9 cellular contexts compared by ENCODE assay signal in the genomic region with DNA sequence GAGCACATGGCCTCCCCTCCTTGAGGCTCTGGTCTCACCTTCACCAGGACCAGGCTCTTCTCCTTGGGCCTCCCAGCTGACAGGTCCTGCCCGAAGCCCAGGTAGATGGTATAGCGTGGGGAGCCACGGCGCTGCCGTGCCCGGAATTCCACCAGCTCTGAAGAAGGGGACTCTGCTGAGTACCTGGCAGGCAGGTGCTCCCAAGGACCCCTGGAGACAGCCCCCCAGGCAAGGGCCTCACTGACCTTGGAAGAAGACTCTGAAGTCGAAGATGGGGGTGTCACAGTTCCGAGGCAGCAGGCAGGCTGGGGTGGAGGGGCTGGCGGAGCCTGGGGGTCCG. TPM values are rescaled to one million over a fixed set of nuclear protein-coding genes. Genes with fewer than 3 reads are reported as not detected.
A peak's percentile ranks its signal among the peaks of the same experiment; 100 is the strongest.
DNase-seq lines count a peak whose midpoint lies in the region; ATAC-seq and TF ChIP-seq lines count a peak whose summit lies in the region.
"Had no signal": no experiment of that assay in that cellular context is flagged by ENCODE, and none has a peak within 500 bp of the region (broad histone marks: within the 10 kb centered on the region; RNA-seq: fewer than 3 reads in every experiment).

No MANE protein-coding gene starts in this region.

- no peak for DNase-seq in mesenchymal stem cell
- no peak for DNase-seq in superior temporal gyrus (ENCODE audit: extremely low spot score)
- no peak for DNase-seq in ureter (ENCODE audit: low spot score)

- peaks cover 42% of the 10 kb centered on the region for H3K79me1 ChIP-seq in mesenchymal stem cell (replicated peaks; ENCODE audit: low read length, poor library complexity, severe bottlenecking)

- no peak overlapping the region for H3K14ac ChIP-seq in mesenchymal stem cell (ENCODE audit: low read length in 2 of 2)

- peak overlapping the region; percentile 0 for H4K8ac ChIP-seq in mesenchymal stem cell (ENCODE audit: low read length)

- H3K23ac ChIP-seq in mesenchymal stem cell (ENCODE audit: low read length in 2 of 2) = no peak overlapping the region

- H3K9ac ChIP-seq in OCI-LY1 (ENCODE audit: low read length) = no peak overlapping the region
- H3K9ac ChIP-seq in mesenchymal stem cell (ENCODE audit: low read length) = no peak overlapping the region

- H3K27ac ChIP-seq in C4-2B = peak overlapping the region; percentile 8; the same call in 1 of the 2 replicates
- peak overlapping the region; percentile 34 for H3K27ac ChIP-seq in OCI-LY1 (ENCODE audit: low read depth, low read length, poor library complexity, severe bottlenecking)
- no peak overlapping the region for H3K27ac ChIP-seq in mesenchymal stem cell (ENCODE audit: low read length, poor library complexity, severe bottlenecking)
- H3K27ac ChIP-seq: uterus had no signal

- H3K4me3 ChIP-seq in OCI-LY1 (ENCODE audit: low read depth, low read length, poor library complexity, severe bottlenecking) = no peak overlapping the region
- H3K4me3 ChIP-seq in mesenchymal stem cell (ENCODE audit: insufficient read depth in 1 of 2, low read depth in 1 of 2, low read length in 2 of 2) = no peak overlapping the region
- H3K4me3 ChIP-seq: uterus had no signal

- H3K4me1 ChIP-seq in OCI-LY1 (ENCODE audit: insufficient read depth, low read length, severe bottlenecking) = peaks cover 31% of the 10 kb centered on the region
- peaks cover 36% of the 10 kb centered on the region for H3K4me1 ChIP-seq in mesenchymal stem cell (ENCODE audit: control insufficient read depth, insufficient read depth, low read depth, low read length)

- H3K4ac ChIP-seq in mesenchymal stem cell (ENCODE audit: low read depth in 1 of 2, low read length in 2 of 2) = no peak overlapping the region

- H2AK5ac ChIP-seq in mesenchymal stem cell (ENCODE audit: low read length, severe bottlenecking) = no peak overlapping the region

- H2BK12ac ChIP-seq in mesenchymal stem cell (ENCODE audit: low read length in 2 of 2) = no peak overlapping the region

- TF ChIP-seq CTCF in C4-2B (conservative IDR thresholded peaks at IDR 0.05) (no peak), OCI-LY1 (IDR thresholded peaks at IDR 0.05; ENCODE audit: low read length) (no peak)

- H3K9me3 ChIP-seq in OCI-LY1 (ENCODE audit: low read length) (no peaks in the 10 kb centered on the region), mesenchymal stem cell (ENCODE audit: control insufficient read depth, low read length) (no peaks in the 10 kb centered on the region)
- H3K9me3 ChIP-seq: uterus had no signal

- H3K4me2 ChIP-seq in OCI-LY1 (ENCODE audit: low read length) (peak overlapping the region; percentile 55), mesenchymal stem cell (ENCODE audit: low read length, poor library complexity, severe bottlenecking) (no peak overlapping the region)

- H3K36me3 ChIP-seq in OCI-LY1 (ENCODE audit: insufficient read depth, low read length) (peaks cover 53% of the 10 kb centered on the region), mesenchymal stem cell (ENCODE audit: control insufficient read depth in 1 of 2, insufficient read depth in 2 of 2, low read depth in 1 of 2, low read length in 2 of 2) (peaks cover 52 to 90% of the 10 kb centered on the region in 2 experiments)
- H3K36me3 ChIP-seq: uterus had no signal

- no peak overlapping the region for H2BK120ac ChIP-seq in mesenchymal stem cell (ENCODE audit: low read depth, low read length)

- H2BK15ac ChIP-seq in mesenchymal stem cell (ENCODE audit: low read depth, poor library complexity, severe bottlenecking) = no peak overlapping the region

- H3F3A ChIP-seq in OCI-LY1 (ENCODE audit: insufficient read depth, low read length) = no peaks in the 10 kb centered on the region

- H2BK5ac ChIP-seq in mesenchymal stem cell (ENCODE audit: low read depth, low read length, poor library complexity, severe bottlenecking) = no peak overlapping the region

- H3K27me3 ChIP-seq in OCI-LY1 (ENCODE audit: insufficient read depth, low read length) (no peaks in the 10 kb centered on the region), mesenchymal stem cell (ENCODE audit: control insufficient read depth in 1 of 2, insufficient read depth in 1 of 2, low read length in 2 of 2) (no peaks in the 10 kb centered on the region)
- H3K27me3 ChIP-seq: uterus had no signal

- H3K9me2 ChIP-seq in OCI-LY1 (ENCODE audit: low read depth, low read length) = no peaks in the 10 kb centered on the region

- no peak overlapping the region for H4K91ac ChIP-seq in mesenchymal stem cell (ENCODE audit: low read length)

- no peaks in the 10 kb centered on the region for H3K79me2 ChIP-seq in OCI-LY1 (ENCODE audit: insufficient read depth, low read length)

- H2AFZ ChIP-seq in OCI-LY1 (ENCODE audit: low read length) (no peak overlapping the region), mesenchymal stem cell (ENCODE audit: low read depth, low read length) (no peak overlapping the region)

- ATAC-seq in HG03378 (IDR thresholded peaks at IDR 0.05; ENCODE audit: unreplicated experiment) = no peak

- 97% methylated on average over 10 of the region's 10 CpGs for WGBS in mesenchymal stem cell

- H4K20me1 ChIP-seq in OCI-LY1 (ENCODE audit: insufficient read depth, low read length) = no peaks in the 10 kb centered on the region

- no peak overlapping the region for H3K18ac ChIP-seq in mesenchymal stem cell (ENCODE audit: low read depth in 1 of 2, low read length in 2 of 2)

RNA-seq across cellular contexts. Expression of gene IRF7, which starts 2.8 kb away (rescaled TPM):
- 6.8 TPM for polyA plus RNA-seq in mesenchymal stem cell (2013, experiment 1 of 2)
- 7.3 TPM for polyA plus RNA-seq in mesenchymal stem cell (2013, experiment 2 of 2)
- total RNA-seq in ureter = 14.9 TPM

RNA-seq across cellular contexts. Expression of gene CDHR5, which starts 11.8 kb away (rescaled TPM):
- polyA plus RNA-seq in mesenchymal stem cell (2013, experiment 1 of 2) = not detected
- polyA plus RNA-seq in mesenchymal stem cell (2013, experiment 2 of 2) = not detected
- total RNA-seq in ureter = not detected
- total RNA-seq: activated T-helper 17 cell treated with anti-CD3 and anti-CD28 coated beads, Interleukin-2, amount 50 U/mL, for 72 hours; myocyte had no signal

RNA-seq across cellular contexts. Expression of gene SCT, which starts 14.1 kb away (rescaled TPM):
- not detected for polyA plus RNA-seq in mesenchymal stem cell (2013, experiment 1 of 2)
- not detected for polyA plus RNA-seq in mesenchymal stem cell (2013, experiment 2 of 2)
- not detected for total RNA-seq in ureter
- total RNA-seq: activated T-helper 17 cell treated with anti-CD3 and anti-CD28 coated beads, Interleukin-2, amount 50 U/mL, for 72 hours; myocyte; uterus had no signal

RNA-seq across cellular contexts. Expression of gene DRD4, which starts 24.1 kb away (rescaled TPM):
- polyA plus RNA-seq in mesenchymal stem cell (2013, experiment 1 of 2) = 0.08 TPM
- not detected for polyA plus RNA-seq in mesenchymal stem cell (2013, experiment 2 of 2)
- 2.6 TPM for total RNA-seq in ureter
- total RNA-seq: myocyte had no signal

RNA-seq across cellular contexts. Expression of gene PHRF1, which starts 36.7 kb away (rescaled TPM):
- 13.2 TPM for polyA plus RNA-seq in mesenchymal stem cell (2013, experiment 1 of 2)
- polyA plus RNA-seq in mesenchymal stem cell (2013, experiment 2 of 2) = 11.9 TPM
- 43.6 TPM for total RNA-seq in ureter
